8 cellular contexts compared by ENCODE assay signal in the genomic region with DNA sequence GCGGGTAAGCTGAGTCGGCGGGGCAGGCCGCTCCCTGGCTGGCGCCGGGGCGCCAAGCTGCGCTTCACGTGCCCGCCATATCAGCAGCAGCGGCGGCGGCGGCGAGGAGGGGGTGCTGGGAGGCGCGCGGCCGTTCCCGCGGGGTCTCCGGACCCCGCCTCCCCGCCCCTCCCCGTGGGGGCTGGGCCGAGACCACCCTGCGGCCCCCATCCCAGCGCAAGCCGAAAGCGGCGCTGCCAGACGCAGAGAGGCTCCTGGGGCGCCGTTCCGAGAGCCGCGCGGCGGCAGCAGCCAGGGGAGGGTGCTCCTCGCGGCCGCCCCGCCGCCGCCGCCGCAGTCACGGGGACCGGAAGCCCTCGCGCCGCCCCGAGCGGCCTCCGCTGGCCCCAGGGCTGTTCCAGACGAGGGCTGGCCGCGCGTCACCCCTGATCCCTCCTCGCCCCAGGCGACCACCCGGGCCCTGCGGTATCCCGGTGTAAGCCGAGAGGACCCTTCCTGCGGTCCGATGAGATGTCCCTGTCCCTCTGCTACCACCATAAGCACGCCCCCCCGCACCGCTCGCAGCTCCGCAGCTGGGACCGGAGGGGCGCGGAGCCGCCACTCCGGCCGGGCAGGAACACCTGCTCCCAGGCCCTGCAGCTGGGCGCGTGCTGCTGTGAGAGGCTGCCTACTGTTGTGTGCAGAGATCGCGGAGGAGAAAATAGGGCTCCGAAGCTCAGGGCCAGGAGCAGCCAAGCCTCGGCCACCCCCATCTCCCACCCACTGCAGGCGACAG. TPM values are rescaled to one million over a fixed set of nuclear protein-coding genes. Genes with fewer than 3 reads are reported as not detected.
DNase-seq lines count a peak whose midpoint lies in the region; ATAC-seq, FAIRE-seq and TF ChIP-seq lines count a peak whose summit lies in the region.

No MANE protein-coding gene starts in this region.

- POLR2A ChIA-PET in endothelial cell of umbilical vein (lab: Charles Lee) = no interaction called here

- intact Hi-C loops in endothelial cell of umbilical vein (cut with micrococcal nuclease) = loop anchor here (5.0 kb wide), 4 partner anchors 142 to 348 kb away; no protein-coding TSS in a partner anchor

- peak; percentile 36 for ATAC-seq in HG02588 (IDR thresholded peaks at IDR 0.05; ENCODE audit: unreplicated experiment)
- ATAC-seq in naive B cell (ENCODE audit: low read depth in 2 of 2) = peak; percentile 38 to 42

- CTCF ChIA-PET in endothelial cell of umbilical vein (lab: Charles Lee) = interaction anchor here (0.6 to 1.5 kb wide), 2 partner anchors 8 to 162 kb away, joined by 3 to 4 read pairs; no protein-coding TSS in a partner anchor

- no peaks in the 10 kb centered on the region for H4K20me1 ChIP-seq in endothelial cell of umbilical vein (replicated peaks; ENCODE audit: control insufficient read depth, extremely low read depth, insufficient read depth, low read length)

- peak overlapping the region; percentile 73 for H3K4me3 Mint-ChIP-seq in T-helper 1 cell treated with Interleukin-12 subunit alpha and Interleukin-12 subunit beta and Interleukin-4 antibody, amounts not matched to agents 30 μg/mL and 1 μg/mL, for 36 hours
- peak overlapping the region; percentile 76 to 93 (median 88) for H3K4me3 Mint-ChIP-seq in naive B cell

- H3K27me3 Mint-ChIP-seq in T-helper 1 cell treated with Interleukin-12 subunit alpha and Interleukin-12 subunit beta and Interleukin-4 antibody, amounts not matched to agents 30 μg/mL and 1 μg/mL, for 36 hours (ENCODE audit: low read depth) = no peaks in the 10 kb centered on the region
- H3K27me3 Mint-ChIP-seq in naive B cell = peaks cover 0 to 7% (median 4%) of the 10 kb centered on the region in 3 donors

- H3K27me3 ChIP-seq in endothelial cell of umbilical vein (ENCODE audit: control insufficient read depth in 2 of 2, insufficient read depth in 2 of 2, low read length in 2 of 2) = no peaks in the 10 kb centered on the region

- H3K36me3 ChIP-seq in endothelial cell of umbilical vein (ENCODE audit: control insufficient read depth in 2 of 2, extremely low read depth in 1 of 2, insufficient read depth in 2 of 2, low read length in 2 of 2) = no peaks in the 10 kb centered on the region

- H3K4me1 Mint-ChIP-seq in T-helper 1 cell treated with Interleukin-12 subunit alpha and Interleukin-12 subunit beta and Interleukin-4 antibody, amounts not matched to agents 30 μg/mL and 1 μg/mL, for 36 hours (ENCODE audit: low read depth) = peaks cover 3% of the 10 kb centered on the region
- peaks cover 7 to 21% (median 8%) of the 10 kb centered on the region in 3 donors for H3K4me1 Mint-ChIP-seq in naive B cell

- no TSS peak for BruUV-seq in endothelial cell of umbilical vein (replicated peaks; lab: Mats Ljungman, UMichigan)

- no peak overlapping the region for H3K27ac Mint-ChIP-seq in T-helper 1 cell treated with Interleukin-12 subunit alpha and Interleukin-12 subunit beta and Interleukin-4 antibody, amounts not matched to agents 30 μg/mL and 1 μg/mL, for 36 hours
- H3K27ac Mint-ChIP-seq in naive B cell = peak overlapping the region in 2 of 6 donors; percentile 67 to 68

- TF ChIP-seq CTCF in endothelial cell of umbilical vein (IDR thresholded peaks at IDR 0.05; ENCODE audit: extremely low read depth in 1 of 2, insufficient read depth in 1 of 2, low read depth in 1 of 2, low read length in 2 of 2) = no peak

- no peaks in the 10 kb centered on the region for H3K9me3 ChIP-seq in endothelial cell of umbilical vein (replicated peaks; ENCODE audit: control insufficient read depth, insufficient read depth, low read length)

- H3K36me3 Mint-ChIP-seq in T-helper 1 cell treated with Interleukin-12 subunit alpha and Interleukin-12 subunit beta and Interleukin-4 antibody, amounts not matched to agents 30 μg/mL and 1 μg/mL, for 36 hours (ENCODE audit: low read depth) = no peaks in the 10 kb centered on the region
- H3K36me3 Mint-ChIP-seq in naive B cell = no peaks in the 10 kb centered on the region

- peak overlapping the region; percentile 32 for H3K9ac ChIP-seq in endothelial cell of umbilical vein (replicated peaks; ENCODE audit: extremely low read depth, insufficient read depth, low read length)

- no peaks in the 10 kb centered on the region for H3K9me3 Mint-ChIP-seq in T-helper 1 cell treated with Interleukin-12 subunit alpha and Interleukin-12 subunit beta and Interleukin-4 antibody, amounts not matched to agents 30 μg/mL and 1 μg/mL, for 36 hours
- H3K9me3 Mint-ChIP-seq in naive B cell = peaks cover 0 to 3% (median 0%) of the 10 kb centered on the region in 7 donors

- dilution Hi-C loops in endothelial cell of umbilical vein (cut with MboI; ENCODE audit: extremely low pct_ligation_motif_present, low sequenced_read_pairs) = no loop called here

- peaks cover 13% of the 10 kb centered on the region for H3K4me1 ChIP-seq in endothelial cell of umbilical vein (ENCODE audit: control insufficient read depth, extremely low read depth, insufficient read depth, low read length)

- peak; percentile 83 for FAIRE-seq in endothelial cell of umbilical vein (lab: Jason Lieb, UNC)

- H3K27ac ChIP-seq in endothelial cell of umbilical vein (ENCODE audit: insufficient read depth, low read depth, low read length) = peak overlapping the region; percentile 43

- no peak overlapping the region for H2AFZ ChIP-seq in endothelial cell of umbilical vein (ENCODE audit: low read depth, low read length)

- DNase-seq in NCI-H1092 treated with DMSO at 0.1 percent for 48 hours (lab: John Stamatoyannopoulos, UW) (peak; percentile 71), NCI-H1092 (lab: John Stamatoyannopoulos, UW) (no peak), endothelial cell of umbilical vein (ENCODE audit: low read depth, low spot score) (peak; percentile 8), naive B cell (peak; percentile 51), SKM-1 (lab: John Stamatoyannopoulos, UW; ENCODE audit: unreplicated experiment) (no peak)
- DNase-seq in effector CD8-positive, alpha-beta T cell (lab: John Stamatoyannopoulos, UW) = no peak

- no peaks in the 10 kb centered on the region for H3K79me2 ChIP-seq in endothelial cell of umbilical vein (ENCODE audit: control insufficient read depth, insufficient read depth, low read length)

- H3K4me3 ChIP-seq in endothelial cell of umbilical vein (replicated peaks in 1 of 3; ENCODE audit: insufficient read depth in 1 of 3, low read depth in 1 of 3, low read length in 3 of 3) = peak overlapping the region; percentile 3 to 40 (median 15)

- no peak for TF ChIP-seq POLR2A in endothelial cell of umbilical vein (IDR thresholded peaks at IDR 0.05; ENCODE audit: low read depth, low read length)

- peak overlapping the region; percentile 38 for H3K4me2 ChIP-seq in endothelial cell of umbilical vein (ENCODE audit: insufficient read depth, low read length)

- H3K9me1 ChIP-seq in endothelial cell of umbilical vein (replicated peaks; ENCODE audit: control insufficient read depth, extremely low read depth, insufficient read depth, low read length) = no peaks in the 10 kb centered on the region

TF ChIP-seq in endothelial cell of umbilical vein, 7 proteins besides CTCF, POLR2A, EP300 and RAD21:
- TF ChIP-seq EZH2 (IDR thresholded peaks at IDR 0.05; ENCODE audit: borderline replicate concordance, low read depth, low read length, severe bottlenecking) (no peak), MYC (IDR thresholded peaks at IDR 0.05; ENCODE audit: low read depth, low read length) (no peak), GATA2 (IDR thresholded peaks at IDR 0.05; ENCODE audit: insufficient read depth, insufficient read length, low read depth, low read length) (no peak), POLR2AphosphoS5 (IDR thresholded peaks at IDR 0.05; ENCODE audit: insufficient read depth, low read depth, low read length) (no peak), FOS (IDR thresholded peaks at IDR 0.05; ENCODE audit: borderline replicate concordance, insufficient read depth, low read length) (no peak), JUN (IDR thresholded peaks at IDR 0.05; ENCODE audit: borderline replicate concordance, insufficient read depth, insufficient read length, low read depth) (no peak)
- TF ChIP-seq, protein P1, sequence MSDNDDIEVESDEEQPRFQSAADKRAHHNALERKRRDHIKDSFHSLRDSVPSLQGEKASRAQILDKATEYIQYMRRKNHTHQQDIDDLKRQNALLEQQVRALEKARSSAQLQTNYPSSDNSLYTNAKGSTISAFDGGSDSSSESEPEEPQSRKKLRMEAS (IDR thresholded peaks at IDR 0.05; ENCODE audit: insufficient read depth, insufficient read length) = no peak

RNA-seq across cellular contexts. Expression of gene BCOR, which starts 7.4 kb away (rescaled TPM):
- 23.9 and 24.2 TPM in 2 replicates for total RNA-seq in endothelial cell of umbilical vein
- polyA plus RNA-seq in endothelial cell of umbilical vein (10.1 and 11.9 TPM in 2 replicates), naive B cell (ENCODE audit: low read depth in 6 of 6) (10 to 100 TPM in 2 of 6 donors, 1 to 10 TPM in 4; 3.4 to 15.5 (median 7.8) TPM)
- 11.0 and 11.3 TPM in 2 replicates for polyA plus RNA-seq in endothelial cell of umbilical vein (2011; cell fraction: cytosol; rRNA removed)
- 15.7 and 18.2 TPM in 2 replicates for polyA plus RNA-seq in endothelial cell of umbilical vein (2011; cell fraction: nucleus; rRNA removed)
- 19.4 and 20.9 TPM in 2 replicates for polyA plus RNA-seq in endothelial cell of umbilical vein (2012)
- polyA minus RNA-seq in endothelial cell of umbilical vein = 17.8 and 20.6 TPM in 2 replicates
- 25.7 TPM for polyA minus RNA-seq in endothelial cell of umbilical vein (2011; cell fraction: cytosol; rRNA and poly(A)+ RNA removed)
- 12.8 and 13.3 TPM in 2 replicates for polyA minus RNA-seq in endothelial cell of umbilical vein (2011; cell fraction: nucleus; rRNA and poly(A)+ RNA removed)

Comparison
In these comparisons a context has a peak if more than half of its experiments do, and no peak if none do; other contexts are left out.
1. DNase-seq: peak in NCI-H1092 treated with DMSO at 0.1 percent for 48 hours (single experiment), endothelial cell of umbilical vein (single experiment) and naive B cell (single experiment); none in NCI-H1092 (single experiment), effector CD8-positive, alpha-beta T cell (single experiment) and SKM-1 (single experiment).